In genomic region chr2:47034973-47035609, GRCh38 we compare ENCODE assay signal across 1 cellular context.
A peak's percentile ranks its signal among the peaks of the same experiment; 100 is the strongest.
TF ChIP-seq lines count a peak whose summit lies in the region.

No MANE protein-coding gene starts in this region.

TF ChIP-seq in HepG2, 621 proteins besides CTCF, POLR2A, EP300 and RAD21 (continued from another document and continues in another):
- TF ChIP-seq HMGXB3 (CRISPR knock-in tag; IDR thresholded peaks at IDR 0.05; ENCODE audit: borderline replicate concordance) (no peak), SOX5 (CRISPR knock-in tag; IDR thresholded peaks at IDR 0.05; ENCODE audit: borderline replicate concordance) (peak; percentile 82), ZNF607 (CRISPR knock-in tag; IDR thresholded peaks at IDR 0.05; ENCODE audit: borderline replicate concordance) (no peak), KMT2A (CRISPR knock-in tag; IDR thresholded peaks at IDR 0.05) (0 out of 2 replicates have a peak, but pooled peaks have one; percentile 19), ZNF766 (CRISPR knock-in tag; IDR thresholded peaks at IDR 0.05; ENCODE audit: borderline replicate concordance) (peak; percentile 50; the same call in 1 of the 2 replicates), ZNF546 (CRISPR knock-in tag; conservative IDR thresholded peaks at IDR 0.05) (no peak), DNMT3B (CRISPR knock-in tag; conservative IDR thresholded peaks at IDR 0.05) (peak; percentile 72), ZNF788 (CRISPR knock-in tag; IDR thresholded peaks at IDR 0.05; ENCODE audit: borderline replicate concordance) (no peak), ZBTB10 (CRISPR knock-in tag; IDR thresholded peaks at IDR 0.05; ENCODE audit: borderline replicate concordance) (0 out of 2 replicates have a peak, but pooled peaks have one; percentile 5), DRAP1 (CRISPR knock-in tag; IDR thresholded peaks at IDR 0.05) (0 out of 2 replicates have a peak, but pooled peaks have one; percentile 22), ZBTB26 (CRISPR knock-in tag; IDR thresholded peaks at IDR 0.05; ENCODE audit: borderline replicate concordance) (no peak), E2F1 (CRISPR knock-in tag; IDR thresholded peaks at IDR 0.05) (no peak; the same call in 1 of the 2 replicates), ZNF891 (CRISPR knock-in tag; IDR thresholded peaks at IDR 0.05) (no peak), HNF1A (IDR thresholded peaks at IDR 0.05; ENCODE audit: low read depth) (no peak), HNF1A (CRISPR knock-in tag; IDR thresholded peaks at IDR 0.05; ENCODE audit: borderline replicate concordance) (no peak), PRDM10 (CRISPR knock-in tag; IDR thresholded peaks at IDR 0.05; ENCODE audit: low read depth) (peak; percentile 62; the same call in 1 of the 2 replicates), ZNF484 (CRISPR knock-in tag; IDR thresholded peaks at IDR 0.05; ENCODE audit: borderline replicate concordance, low read depth) (no peak), SMAD3 (CRISPR knock-in tag; IDR thresholded peaks at IDR 0.05) (no peak), ZNF670 (CRISPR knock-in tag; IDR thresholded peaks at IDR 0.05; ENCODE audit: borderline replicate concordance) (0 out of 2 replicates have a peak, but pooled peaks have one; percentile 46), PRMT3 (CRISPR knock-in tag; IDR thresholded peaks at IDR 0.05; ENCODE audit: borderline replicate concordance, low read depth) (0 out of 2 replicates have a peak, but pooled peaks have one; percentile 9), ARID3A (IDR thresholded peaks at IDR 0.05; ENCODE audit: low read depth, low read length) (peak; percentile 80; the same call in 1 of the 2 replicates), ATF4 (CRISPR knock-in tag; IDR thresholded peaks at IDR 0.05) (peak in 1 of 2 experiments; percentile 40; a peak in 1 of 4 replicates), NRL (CRISPR knock-in tag; IDR thresholded peaks at IDR 0.05; ENCODE audit: borderline replicate concordance) (no peak), KLF9 (CRISPR knock-in tag; IDR thresholded peaks at IDR 0.05; ENCODE audit: low read depth) (0 out of 2 replicates have a peak, but pooled peaks have one; percentile 52), ZFX (CRISPR knock-in tag; IDR thresholded peaks at IDR 0.05; ENCODE audit: low read depth) (no peak), TEAD2 (CRISPR knock-in tag; IDR thresholded peaks at IDR 0.05) (no peak), RFXANK (CRISPR knock-in tag; IDR thresholded peaks at IDR 0.05) (0 out of 2 replicates have a peak, but pooled peaks have one; percentile 22), MBNL3 (CRISPR knock-in tag; conservative IDR thresholded peaks at IDR 0.05) (no peak), SMARCC2 (IDR thresholded peaks at IDR 0.05) (no peak)
